ENCODE assay signal across 13 cellular contexts in genomic region chr5:159504106-159504856, GRCh38.
DNase-seq lines count a peak whose midpoint lies in the region; ATAC-seq and TF ChIP-seq lines count a peak whose summit lies in the region.
"Had no signal": no experiment of that assay in that cellular context is flagged by ENCODE, and none has a peak within 500 bp of the region (broad histone marks: within the 10 kb centered on the region; RNA-seq: fewer than 3 reads in every experiment).

No MANE protein-coding gene starts in this region.

- H3K4me2 ChIP-seq in hepatocyte = peak overlapping the region; percentile 39

- ATAC-seq in activated naive CD8-positive, alpha-beta T cell treated with anti-CD3 and anti-CD28 coated beads, Interleukin-2, amount 50 U/mL, for 24 hours = no peak
- no peak for ATAC-seq in CD4-positive, alpha-beta T cell (ENCODE audit: poor library complexity)
- no peak for ATAC-seq in HG02763 (IDR thresholded peaks at IDR 0.05; ENCODE audit: unreplicated experiment)

- H3K36me3 ChIP-seq in ascending aorta (no peaks in the 10 kb centered on the region), hepatocyte (replicated peaks; ENCODE audit: insufficient read depth, low read depth) (no peaks in the 10 kb centered on the region)
- H3K36me3 ChIP-seq: colonic mucosa had no signal

- peak; percentile 33 for DNase-seq in EL
- DNase-seq in ascending aorta (ENCODE audit: low spot score in 2 of 2) = no peak
- peak; percentile 15 for DNase-seq in hepatocyte (ENCODE audit: low spot score)
- peak; percentile 39 for DNase-seq in stromal cell of bone marrow (ENCODE audit: low read depth)
- DNase-seq in activated naive CD8-positive, alpha-beta T cell treated with anti-CD3 and anti-CD28 coated beads, Interleukin-2, amount 50 U/mL, for 24 hours = no peak
- DNase-seq in CD4-positive, alpha-beta T cell = no peak
- DNase-seq in dedifferentiated amniotic fluid mesenchymal stem cell (ENCODE audit: extremely low spot score) = no peak
- DNase-seq: activated CD4-positive, alpha-beta T cell treated with anti-CD3 and anti-CD28 coated beads, Interleukin-2, amount 50 U/mL, for 4 hours; activated effector memory CD4-positive, alpha-beta T cell treated with anti-CD3 and anti-CD28 coated beads, Interleukin-2, amount 50 U/mL, for 16 hours; NCI-H1092; NCI-H446 treated with DMSO at 0.1 percent for 48 hours had no signal

- TF ChIP-seq CTCF in ascending aorta (IDR thresholded peaks at IDR 0.05) (no peak), hepatocyte (IDR thresholded peaks at IDR 0.05; ENCODE audit: poor library complexity) (no peak)
- TF ChIP-seq CTCF in CD4-positive, alpha-beta T cell (IDR thresholded peaks at IDR 0.05) = no peak

- H3K27me3 ChIP-seq in ascending aorta = no peaks in the 10 kb centered on the region
- H3K27me3 ChIP-seq in hepatocyte = no peaks in the 10 kb centered on the region
- H3K27me3 ChIP-seq in CD4-positive, alpha-beta T cell (ENCODE audit: control insufficient read depth, insufficient read depth, low read length) = no peaks in the 10 kb centered on the region
- H3K27me3 ChIP-seq: colonic mucosa had no signal

- no peak overlapping the region for H2AFZ ChIP-seq in hepatocyte

- H3K4me3 Mint-ChIP-seq in activated naive CD8-positive, alpha-beta T cell treated with anti-CD3 and anti-CD28 coated beads, Interleukin-2, amount 50 U/mL, for 24 hours = no peak overlapping the region
- H3K4me3 Mint-ChIP-seq in CD4-positive, alpha-beta T cell = no peak overlapping the region

- 41% methylated on average over 2 of the region's 2 CpGs for WGBS in hepatocyte (ENCODE audit: low lambda C conversion rate, missing lambda C conversion rate)

- peaks cover 3% of the 10 kb centered on the region for H3K27me3 Mint-ChIP-seq in activated naive CD8-positive, alpha-beta T cell treated with anti-CD3 and anti-CD28 coated beads, Interleukin-2, amount 50 U/mL, for 24 hours
- no peaks in the 10 kb centered on the region for H3K27me3 Mint-ChIP-seq in CD4-positive, alpha-beta T cell

- no peaks in the 10 kb centered on the region for H3K4me1 Mint-ChIP-seq in activated naive CD8-positive, alpha-beta T cell treated with anti-CD3 and anti-CD28 coated beads, Interleukin-2, amount 50 U/mL, for 24 hours
- no peaks in the 10 kb centered on the region for H3K4me1 Mint-ChIP-seq in CD4-positive, alpha-beta T cell (ENCODE audit: low read depth)

- H3K4me3 ChIP-seq in ascending aorta = no peak overlapping the region
- H3K4me3 ChIP-seq in hepatocyte = no peak overlapping the region
- H3K4me3 ChIP-seq: colonic mucosa had no signal

- H3K27ac ChIP-seq in ascending aorta (peak overlapping the region; percentile 76 to 86), hepatocyte (peak overlapping the region; percentile 77)
- no peak overlapping the region for H3K27ac ChIP-seq in CD4-positive, alpha-beta T cell (ENCODE audit: low read depth, low read length)
- H3K27ac ChIP-seq: colonic mucosa had no signal

- no peak overlapping the region for H3K27ac Mint-ChIP-seq in activated naive CD8-positive, alpha-beta T cell treated with anti-CD3 and anti-CD28 coated beads, Interleukin-2, amount 50 U/mL, for 24 hours
- H3K27ac Mint-ChIP-seq in CD4-positive, alpha-beta T cell = no peak overlapping the region

- intact Hi-C loops in ascending aorta (cut with DNase I) = loop anchor here (2.0 kb wide), 1 partner anchor 53 kb away; no protein-coding TSS in a partner anchor
- intact Hi-C loops in CD4-positive, alpha-beta T cell (cut with DNase I, micrococcal nuclease) = no loop called here

- H3K79me2 ChIP-seq in hepatocyte = no peaks in the 10 kb centered on the region

- H3K4me1 ChIP-seq in ascending aorta (peaks cover 11 to 28% of the 10 kb centered on the region in 2 donors), hepatocyte (ENCODE audit: insufficient read depth) (peaks cover 20% of the 10 kb centered on the region)
- H3K4me1 ChIP-seq: colonic mucosa had no signal

- no peaks in the 10 kb centered on the region for H3K9me3 Mint-ChIP-seq in activated naive CD8-positive, alpha-beta T cell treated with anti-CD3 and anti-CD28 coated beads, Interleukin-2, amount 50 U/mL, for 24 hours
- H3K9me3 Mint-ChIP-seq in CD4-positive, alpha-beta T cell = peaks cover 2% of the 10 kb centered on the region

- POLR2A ChIA-PET in CD4-positive, alpha-beta T cell (lab: Charles Lee) = no interaction called here

- CTCF ChIA-PET in CD4-positive, alpha-beta T cell (lab: Charles Lee) = interaction anchor here (1.4 kb wide), 1 partner anchor 11 kb away, joined by 4 read pairs; no protein-coding TSS in a partner anchor

- H3K36me3 Mint-ChIP-seq in activated naive CD8-positive, alpha-beta T cell treated with anti-CD3 and anti-CD28 coated beads, Interleukin-2, amount 50 U/mL, for 24 hours (ENCODE audit: low read depth) = no peaks in the 10 kb centered on the region
- no peaks in the 10 kb centered on the region for H3K36me3 Mint-ChIP-seq in CD4-positive, alpha-beta T cell (ENCODE audit: low read depth)

- no peaks in the 10 kb centered on the region for H4K20me1 ChIP-seq in hepatocyte (ENCODE audit: insufficient read depth, poor library complexity, severe bottlenecking)

- H3K9me3 ChIP-seq in ascending aorta (no peaks in the 10 kb centered on the region), hepatocyte (ENCODE audit: low read depth) (no peaks in the 10 kb centered on the region)
- no peaks in the 10 kb centered on the region for H3K9me3 ChIP-seq in CD4-positive, alpha-beta T cell (ENCODE audit: control insufficient read depth, low read length)
- H3K9me3 ChIP-seq: colonic mucosa had no signal

- no peaks in the 10 kb centered on the region for H3K9me2 ChIP-seq in hepatocyte (replicated peaks; ENCODE audit: insufficient read depth)

Comparison
In these comparisons a context has a peak if more than half of its experiments do, and no peak if none do; other contexts are left out.
1. DNase-seq: peak in EL (single experiment), hepatocyte (single experiment) and stromal cell of bone marrow (single experiment); none in ascending aorta (0 of 2), activated naive CD8-positive, alpha-beta T cell treated with anti-CD3 and anti-CD28 coated beads, Interleukin-2, amount 50 U/mL, for 24 hours (single experiment), CD4-positive, alpha-beta T cell (0 of 10) and dedifferentiated amniotic fluid mesenchymal stem cell (single experiment).